In the genomic region with DNA sequence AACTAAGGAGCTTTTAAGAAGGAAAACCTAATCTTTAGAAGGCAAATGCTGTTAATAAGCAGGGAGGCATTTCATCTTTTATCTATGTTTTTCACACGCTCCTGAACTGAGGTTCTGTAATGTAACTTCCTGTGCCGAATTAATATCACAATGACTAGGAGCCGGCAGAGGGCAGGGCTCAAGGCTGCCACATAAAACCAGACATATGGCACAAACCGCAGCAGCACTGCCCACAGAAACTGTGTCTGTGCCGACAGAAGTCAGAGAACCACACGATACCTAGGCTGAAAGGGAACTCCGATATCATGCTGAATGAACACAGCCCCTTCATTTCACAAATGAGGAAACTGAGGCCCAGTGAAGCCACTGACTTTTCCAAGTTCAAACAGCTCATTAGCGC, we compare ENCODE assay signal across 18 cellular contexts.
DNase-seq lines count a peak whose midpoint lies in the region; ATAC-seq and TF ChIP-seq lines count a peak whose summit lies in the region.
"Had no signal": no experiment of that assay in that cellular context is flagged by ENCODE, and none has a peak within 500 bp of the region (broad histone marks: within the 10 kb centered on the region; RNA-seq: fewer than 3 reads in every experiment).

No MANE protein-coding gene starts in this region.

- no peak overlapping the region for H3K4me3 ChIP-seq in mesodermal cell (ENCODE audit: extremely low read depth, insufficient read depth, low read length, poor library complexity, severe bottlenecking)
- H3K4me3 ChIP-seq: BLaER1, GM12878 had no signal

- H3K9me3 ChIP-seq in mesodermal cell (ENCODE audit: control insufficient read depth, low read length) (no peaks in the 10 kb centered on the region), H9 (ENCODE audit: control insufficient read depth, low read depth, low read length) (no peaks in the 10 kb centered on the region)

- H3T11ph ChIP-seq in H9 (ENCODE audit: low read length): no peak overlapping the region

- no peak overlapping the region for H4K8ac ChIP-seq in H9 (replicated peaks; ENCODE audit: insufficient read length, low read depth, low read length)

- H3K4me1 ChIP-seq in mesodermal cell (ENCODE audit: control insufficient read depth, insufficient read depth, low read length, poor library complexity, severe bottlenecking) (no peaks in the 10 kb centered on the region), H9 (ENCODE audit: insufficient read depth, low read length) (no peaks in the 10 kb centered on the region; the same call in 1 of the 2 replicates)

- H4K91ac ChIP-seq in H9 (ENCODE audit: insufficient read length, low read depth, low read length): no peak overlapping the region

- H4K20me1 ChIP-seq in H9 (ENCODE audit: control insufficient read depth, insufficient read depth, insufficient read length): no peaks in the 10 kb centered on the region

- no peak overlapping the region for H2AK5ac ChIP-seq in H9 (ENCODE audit: insufficient read length, low read length)

- H3K27me3 Mint-ChIP-seq in CD14-positive monocyte (ENCODE audit: low read depth in 3 of 3): no peaks in the 10 kb centered on the region
- no peaks in the 10 kb centered on the region for H3K27me3 Mint-ChIP-seq in brain
- peaks cover 5% of the 10 kb centered on the region for H3K27me3 Mint-ChIP-seq in H9 (ENCODE audit: low read depth)
- no peaks in the 10 kb centered on the region for H3K27me3 Mint-ChIP-seq in activated CD4-positive, alpha-beta T cell treated with anti-CD3 and anti-CD28 coated beads, Interleukin-2, amount 10 ng/mL, durations not matched to agents 7 days and 5 days

- H3K79me2 ChIP-seq in H9 (ENCODE audit: insufficient read depth, low read length): no peaks in the 10 kb centered on the region

- H2BK15ac ChIP-seq in H9 (ENCODE audit: low read depth, low read length): no peak overlapping the region

- H3K36me3 Mint-ChIP-seq in CD14-positive monocyte (peaks cover 9 to 10% of the 10 kb centered on the region in 2 donors), brain (no peaks in the 10 kb centered on the region), H9 (ENCODE audit: insufficient read depth in 1 of 3, low read depth in 3 of 3) (peaks cover 0 to 8% (median 7%) of the 10 kb centered on the region in 3 experiments; a peak in 4 of 7 replicates)
- peaks cover 5% of the 10 kb centered on the region for H3K36me3 Mint-ChIP-seq in activated CD4-positive, alpha-beta T cell treated with anti-CD3 and anti-CD28 coated beads, Interleukin-2, amount 10 ng/mL, durations not matched to agents 7 days and 5 days (ENCODE audit: low read depth)

- ATAC-seq in HG03469 (IDR thresholded peaks at IDR 0.05; ENCODE audit: unreplicated experiment): no peak
- ATAC-seq: GM12878, HCT116, Panc1 had no signal

- no peak overlapping the region for H4K5ac ChIP-seq in H9 (ENCODE audit: insufficient read length, low read depth, low read length)

- H2BK120ac ChIP-seq in H9 (ENCODE audit: low read depth, low read length, poor library complexity, severe bottlenecking): no peak overlapping the region

- H3K14ac ChIP-seq in H9 (ENCODE audit: insufficient read depth, low read length): no peak overlapping the region; the same call in 1 of the 2 replicates

- H2BK20ac ChIP-seq in H9 (ENCODE audit: low read depth, low read length, poor library complexity, severe bottlenecking): no peak overlapping the region

- no peak overlapping the region for H3K4ac ChIP-seq in H9 (ENCODE audit: low read depth, low read length)

- no peak overlapping the region for H3K9ac ChIP-seq in H9 (ENCODE audit: extremely low read depth, insufficient read length, low read length)
- H3K9ac ChIP-seq: BLaER1 had no signal

- H2BK12ac ChIP-seq in H9 (ENCODE audit: insufficient read length, low read depth, low read length): no peak overlapping the region

- H3K27me3 ChIP-seq in H9 (ENCODE audit: insufficient read depth, low read length): no peaks in the 10 kb centered on the region
- H3K27me3 ChIP-seq: BLaER1 had no signal

- WGBS in mesodermal cell (ENCODE audit: insufficient coverage in 2 of 2), 2 experiments: 78 to 87% methylated on average over 8 of the region's 8 CpGs
- no CpG with 5 or more reads among the region's 8 CpGs for WGBS in H9 (ENCODE audit: extremely low coverage, insufficient read length, low lambda C conversion rate)

- intact Hi-C loops in CD14-positive monocyte (cut with micrococcal nuclease): no loop called here

- H3K4me1 Mint-ChIP-seq in CD14-positive monocyte (peaks cover 12% of the 10 kb centered on the region), brain (peaks cover 41% of the 10 kb centered on the region), H9 (peaks cover 24 to 28% of the 10 kb centered on the region in 2 experiments)
- no peaks in the 10 kb centered on the region for H3K4me1 Mint-ChIP-seq in activated CD4-positive, alpha-beta T cell treated with anti-CD3 and anti-CD28 coated beads, Interleukin-2, amount 10 ng/mL, durations not matched to agents 7 days and 5 days

- H3K27ac ChIP-seq in mesodermal cell (ENCODE audit: low read depth, low read length, severe bottlenecking) (peak overlapping the region; percentile 10), H9 (ENCODE audit: insufficient read length, low read depth, low read length) (no peak overlapping the region)
- H3K27ac ChIP-seq: BLaER1 had no signal

- POLR2A ChIA-PET in activated CD4-positive, alpha-beta T cell treated with anti-CD3 and anti-CD28 coated beads, Interleukin-2, amount 10 ng/mL, durations not matched to agents 7 days and 5 days (lab: Charles Lee): no interaction called here

- no peak overlapping the region for H3K56ac ChIP-seq in H9 (ENCODE audit: insufficient read length, low read depth, low read length)

- no peak overlapping the region for H3K18ac ChIP-seq in H9 (ENCODE audit: insufficient read length, low read depth, low read length)

- H3K4me2 ChIP-seq in H9 (ENCODE audit: insufficient read depth, insufficient read length, low read length): no peak overlapping the region
- H3K4me2 ChIP-seq: BLaER1 had no signal

- no peak overlapping the region for H3K4me3 Mint-ChIP-seq in CD14-positive monocyte
- peak overlapping the region in 2 of 5 experiments; percentile 29 to 82 for H3K4me3 Mint-ChIP-seq in brain
- H3K4me3 Mint-ChIP-seq in H9: no peak overlapping the region; a peak in 1 of 5 replicates
- no peak overlapping the region for H3K4me3 Mint-ChIP-seq in activated CD4-positive, alpha-beta T cell treated with anti-CD3 and anti-CD28 coated beads, Interleukin-2, amount 10 ng/mL, durations not matched to agents 7 days and 5 days

- H3K27ac Mint-ChIP-seq in CD14-positive monocyte (peak overlapping the region in 2 of 7 donors; percentile 50 to 51), brain (peak overlapping the region; percentile 95 to 99 (median 98)), H9 (no peak overlapping the region)
- no peak overlapping the region for H3K27ac Mint-ChIP-seq in activated CD4-positive, alpha-beta T cell treated with anti-CD3 and anti-CD28 coated beads, Interleukin-2, amount 10 ng/mL, durations not matched to agents 7 days and 5 days

- no peaks in the 10 kb centered on the region for H3K79me1 ChIP-seq in H9 (ENCODE audit: insufficient read depth, low read depth, low read length, poor library complexity, severe bottlenecking)

- H2AFZ ChIP-seq in H9 (ENCODE audit: low read length): no peak overlapping the region

- TF ChIP-seq CTCF in CD14-positive monocyte (IDR thresholded peaks at IDR 0.05) (no peak), brain (conservative IDR thresholded peaks at IDR 0.05) (no peak), H9 (conservative IDR thresholded peaks at IDR 0.05) (no peak)

- H3K23ac ChIP-seq in H9 (ENCODE audit: insufficient read length, low read depth, low read length): no peak overlapping the region

- peaks cover 0 to 2% (median 0%) of the 10 kb centered on the region in 7 donors for H3K9me3 Mint-ChIP-seq in CD14-positive monocyte
- H3K9me3 Mint-ChIP-seq in brain: no peaks in the 10 kb centered on the region
- no peaks in the 10 kb centered on the region for H3K9me3 Mint-ChIP-seq in H9
- peaks cover 2% of the 10 kb centered on the region for H3K9me3 Mint-ChIP-seq in activated CD4-positive, alpha-beta T cell treated with anti-CD3 and anti-CD28 coated beads, Interleukin-2, amount 10 ng/mL, durations not matched to agents 7 days and 5 days

- CTCF ChIA-PET in activated CD4-positive, alpha-beta T cell treated with anti-CD3 and anti-CD28 coated beads, Interleukin-2, amount 10 ng/mL, durations not matched to agents 7 days and 5 days (lab: Charles Lee): no interaction called here

- DNase-seq in CD14-positive monocyte (ENCODE audit: low spot score) (peak; percentile 26), NCI-H82 treated with DMSO at 0.1 percent for 48 hours (lab: John Stamatoyannopoulos, UW; ENCODE audit: unreplicated experiment) (peak; percentile 81), H9 (no peak)
- no peak for DNase-seq in stimulated activated CD4-positive, alpha-beta T cell treated with anti-CD3 and anti-CD28 coated beads, Interleukin-4, amount 100 ng/mL, for 24 hours
- DNase-seq in activated CD4-positive, alpha-beta T cell treated with anti-CD3 and anti-CD28 coated beads, Interleukin-2, amount 10 ng/mL, durations not matched to agents 7 days and 5 days: no peak
- DNase-seq: 8988T, DMS53, NCI-H1436, NCI-H2081 treated with DMSO at 0.1 percent for 48 hours, NCI-H2227 treated with DMSO at 0.1 percent for 48 hours, SHP77 had no signal

- H3K36me3 ChIP-seq in mesodermal cell (ENCODE audit: control insufficient read depth, insufficient read depth, low read length): peaks cover 4% of the 10 kb centered on the region

- no peak overlapping the region for H2BK5ac ChIP-seq in H9 (ENCODE audit: insufficient read length, low read length)

- H3K23me2 ChIP-seq in H9 (ENCODE audit: insufficient read length, low read depth, low read length, poor library complexity, severe bottlenecking): no peaks in the 10 kb centered on the region

Comparison
In these comparisons a context has a peak if more than half of its experiments do, and no peak if none do; other contexts are left out.
1. DNase-seq: peak in CD14-positive monocyte (single experiment) and NCI-H82 treated with DMSO at 0.1 percent for 48 hours (single experiment); none in stimulated activated CD4-positive, alpha-beta T cell treated with anti-CD3 and anti-CD28 coated beads, Interleukin-4, amount 100 ng/mL, for 24 hours (single experiment), H9 (single experiment) and activated CD4-positive, alpha-beta T cell treated with anti-CD3 and anti-CD28 coated beads, Interleukin-2, amount 10 ng/mL, durations not matched to agents 7 days and 5 days (single experiment).
2. H3K27ac Mint-ChIP-seq: peak in brain (5 of 5); none in H9 (0 of 3) and activated CD4-positive, alpha-beta T cell treated with anti-CD3 and anti-CD28 coated beads, Interleukin-2, amount 10 ng/mL, durations not matched to agents 7 days and 5 days (single experiment).